8 cellular contexts compared by ENCODE assay signal in the genomic region with DNA sequence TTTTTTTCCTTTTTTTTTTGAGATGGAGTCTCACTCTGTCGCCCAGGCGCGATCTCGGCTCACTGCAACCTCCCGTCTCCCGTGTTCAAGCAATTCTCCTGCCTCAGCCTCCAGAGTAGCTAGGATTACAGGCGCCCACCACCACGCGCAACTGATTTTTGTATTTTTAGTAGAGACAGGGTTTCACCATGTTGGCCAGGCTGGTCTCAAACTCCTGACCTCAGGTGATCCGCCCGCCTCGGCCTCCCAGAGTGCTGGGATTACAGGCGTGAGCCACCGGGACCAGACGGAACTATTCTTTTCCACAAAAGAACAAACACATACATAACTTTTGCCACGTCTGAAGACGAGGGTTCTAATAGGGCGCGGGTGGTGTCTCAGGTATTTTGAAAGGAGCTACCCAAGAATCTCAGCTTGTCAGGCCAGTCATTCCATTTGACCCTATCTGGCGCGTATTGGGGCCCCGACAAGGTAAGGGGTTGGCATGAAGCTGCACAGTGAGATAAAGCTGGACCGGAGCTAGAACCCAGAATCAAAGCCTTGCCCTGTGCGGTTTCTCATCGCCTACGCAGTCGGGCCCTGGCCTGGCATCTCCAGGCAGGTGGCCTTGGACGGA. TPM values are rescaled to one million over a fixed set of nuclear protein-coding genes. Genes with fewer than 3 reads are reported as not detected.
DNase-seq lines count a peak whose midpoint lies in the region; ATAC-seq and TF ChIP-seq lines count a peak whose summit lies in the region.
"Not testable (repeated sequence)": the region's sequence is repeated elsewhere in the genome, so short reads cannot be mapped to it uniquely, and the experiment has no call there.

No MANE protein-coding gene starts in this region.

- peaks cover 28% of the 10 kb centered on the region for H3K36me3 Mint-ChIP-seq in activated CD4-positive, alpha-beta memory T cell treated with anti-CD3 and anti-CD28 coated beads, Interleukin-2, amount 10 ng/mL, durations not matched to agents 7 days and 5 days (ENCODE audit: low read depth)
- H3K36me3 Mint-ChIP-seq in central memory CD8-positive, alpha-beta T cell (ENCODE audit: insufficient read depth): peaks cover 21% of the 10 kb centered on the region

- not testable (repeated sequence) for H3K27me3 ChIP-seq in ACC112 (ENCODE audit: insufficient read depth, low read length); heart right ventricle; mucosa of stomach (ENCODE audit: control insufficient read depth, insufficient read depth, low read length); smooth muscle cell (ENCODE audit: low read depth)

- peak; percentile 16 for ATAC-seq in GM19351 (IDR thresholded peaks at IDR 0.05; ENCODE audit: unreplicated experiment)
- ATAC-seq in central memory CD8-positive, alpha-beta T cell (replicated peaks; ENCODE audit: extremely low read depth, poor library complexity, severe bottlenecking): peak; percentile 5
- ATAC-seq in heart right ventricle: peak in 4 of 8 donors; percentile 4 to 38 (median 24)

- TF ChIP-seq CTCF in heart right ventricle (IDR thresholded peaks at IDR 0.05); smooth muscle cell (IDR thresholded peaks at IDR 0.05; ENCODE audit: borderline replicate concordance, insufficient read depth, poor library complexity, severe bottlenecking): not testable (repeated sequence)

- CTCF ChIA-PET in activated CD4-positive, alpha-beta memory T cell treated with anti-CD3 and anti-CD28 coated beads, Interleukin-2, amount 10 ng/mL, durations not matched to agents 7 days and 5 days (lab: Charles Lee): interaction anchor here (0.6 to 6.3 kb wide), 17 partner anchors 8 to 304 kb away, joined by 3 to 54 read pairs (median 4); a partner anchor contains a TSS

- H3K79me2 ChIP-seq in ACC112 (ENCODE audit: control insufficient read depth, insufficient read depth, low read length, unreplicated experiment) (peaks cover 13% of the 10 kb centered on the region), smooth muscle cell (ENCODE audit: low read depth) (peaks cover 13% of the 10 kb centered on the region)

- H3K4me2 ChIP-seq in smooth muscle cell: peak overlapping the region; percentile 99

- DNase-seq in activated CD4-positive, alpha-beta memory T cell treated with anti-CD3 and anti-CD28 coated beads, Interleukin-2, amount 10 ng/mL, durations not matched to agents 7 days and 5 days; central memory CD8-positive, alpha-beta T cell (ENCODE audit: low spot score in 2 of 2); heart right ventricle; smooth muscle cell (lab: John Stamatoyannopoulos, UW; ENCODE audit: unreplicated experiment): not testable (repeated sequence)

- H3K4me3 Mint-ChIP-seq in activated CD4-positive, alpha-beta memory T cell treated with anti-CD3 and anti-CD28 coated beads, Interleukin-2, amount 10 ng/mL, durations not matched to agents 7 days and 5 days: peak overlapping the region; percentile 84
- H3K4me3 Mint-ChIP-seq in central memory CD8-positive, alpha-beta T cell: peak overlapping the region; percentile 85

- H3K9me3 Mint-ChIP-seq in activated CD4-positive, alpha-beta memory T cell treated with anti-CD3 and anti-CD28 coated beads, Interleukin-2, amount 10 ng/mL, durations not matched to agents 7 days and 5 days; central memory CD8-positive, alpha-beta T cell: not testable (repeated sequence)

- not testable (repeated sequence) for H3K27me3 Mint-ChIP-seq in activated CD4-positive, alpha-beta memory T cell treated with anti-CD3 and anti-CD28 coated beads, Interleukin-2, amount 10 ng/mL, durations not matched to agents 7 days and 5 days; central memory CD8-positive, alpha-beta T cell

- not testable (repeated sequence) for H3K4me1 ChIP-seq in ACC112 (ENCODE audit: control insufficient read depth, insufficient read depth, low read length, unreplicated experiment); mucosa of stomach (ENCODE audit: control insufficient read depth, insufficient read depth, low read length)
- H3K4me1 ChIP-seq in heart right ventricle (peaks cover 4 to 48% (median 30%) of the 10 kb centered on the region in 9 donors), smooth muscle cell (ENCODE audit: low read depth) (peaks cover 15% of the 10 kb centered on the region)

- H2AFZ ChIP-seq in ACC112 (ENCODE audit: low read length, unreplicated experiment): peak overlapping the region; percentile 74
- peak overlapping the region; percentile 95 for H2AFZ ChIP-seq in smooth muscle cell (ENCODE audit: low read depth)

- H3K4me3 ChIP-seq in ACC112 (ENCODE audit: low read depth, low read length) (peak overlapping the region; percentile 88), heart right ventricle (peak overlapping the region; percentile 37 to 81 (median 66)), mucosa of stomach (ENCODE audit: low read length) (peak overlapping the region; percentile 91), smooth muscle cell (peak overlapping the region; percentile 91)

- H3K27ac ChIP-seq in ACC112 (ENCODE audit: low read depth, low read length): peak overlapping the region; percentile 92
- H3K27ac ChIP-seq in KOPT-K1 (ENCODE audit: low read depth, low read length, poor library complexity, severe bottlenecking): peak overlapping the region; percentile 89
- H3K27ac ChIP-seq in heart right ventricle: peak overlapping the region; percentile 84 to 99 (median 98)
- peak overlapping the region; percentile 99 for H3K27ac ChIP-seq in smooth muscle cell (ENCODE audit: low read depth)

- not testable (repeated sequence) for H4K20me1 ChIP-seq in smooth muscle cell (ENCODE audit: low read depth)

- not testable (repeated sequence) for H3K9me3 ChIP-seq in KOPT-K1 (ENCODE audit: insufficient read depth, low read length, poor library complexity, severe bottlenecking); heart right ventricle; mucosa of stomach (ENCODE audit: control insufficient read depth, low read length); smooth muscle cell (replicated peaks; ENCODE audit: low read depth)

- POLR2A ChIA-PET in activated CD4-positive, alpha-beta memory T cell treated with anti-CD3 and anti-CD28 coated beads, Interleukin-2, amount 10 ng/mL, durations not matched to agents 7 days and 5 days (lab: Charles Lee): interaction anchor here (0.7 to 2.9 kb wide), 22 partner anchors 9 to 315 kb away, joined by 3 to 49 read pairs (median 5); a partner anchor contains a TSS

- not testable (repeated sequence) for H3F3A ChIP-seq in smooth muscle cell (ENCODE audit: low read depth)

- intact Hi-C loops in heart right ventricle (cut with DNase I): loop anchor here in 7 of 10 donors (5.0 kb wide), 3 partner anchors 34 to 41 kb away; a partner anchor contains a TSS

- peak overlapping the region; percentile 83 for H3K27ac Mint-ChIP-seq in activated CD4-positive, alpha-beta memory T cell treated with anti-CD3 and anti-CD28 coated beads, Interleukin-2, amount 10 ng/mL, durations not matched to agents 7 days and 5 days
- H3K27ac Mint-ChIP-seq in central memory CD8-positive, alpha-beta T cell (ENCODE audit: low read depth): peak overlapping the region; percentile 91

- H3K9ac ChIP-seq in mucosa of stomach (ENCODE audit: low read length) (peak overlapping the region; percentile 82), smooth muscle cell (ENCODE audit: low read depth) (peak overlapping the region; percentile 97)

- peaks cover 10% of the 10 kb centered on the region for H3K36me3 ChIP-seq in ACC112 (ENCODE audit: insufficient read depth, low read length)
- H3K36me3 ChIP-seq in KOPT-K1 (ENCODE audit: insufficient read depth, low read length): peaks cover 28% of the 10 kb centered on the region
- peaks cover 0 to 35% (median 20%) of the 10 kb centered on the region in 9 donors for H3K36me3 ChIP-seq in heart right ventricle
- peaks cover 10% of the 10 kb centered on the region for H3K36me3 ChIP-seq in mucosa of stomach (ENCODE audit: control insufficient read depth, insufficient read depth, low read length)
- H3K36me3 ChIP-seq in smooth muscle cell (ENCODE audit: low read depth): not testable (repeated sequence)

- H3K4me1 Mint-ChIP-seq in activated CD4-positive, alpha-beta memory T cell treated with anti-CD3 and anti-CD28 coated beads, Interleukin-2, amount 10 ng/mL, durations not matched to agents 7 days and 5 days: peaks cover 31% of the 10 kb centered on the region
- peaks cover 29% of the 10 kb centered on the region for H3K4me1 Mint-ChIP-seq in central memory CD8-positive, alpha-beta T cell

- 55 to 57% methylated on average over 28 of the region's 28 CpGs for WGBS in heart right ventricle, 2 donors
- 70% methylated on average over 28 of the region's 28 CpGs for WGBS in smooth muscle cell (ENCODE audit: low lambda C conversion rate)

RNA-seq across cellular contexts. Expression of a gene that starts 0.7 kb away (rescaled TPM):
- 10 to 100 TPM; 73.4 to 80.7 TPM for total RNA-seq in activated CD4-positive, alpha-beta memory T cell treated with anti-CD3 and anti-CD28 coated beads, Interleukin-2, amount 10 ng/mL, durations not matched to agents 7 days and 5 days
- 100 to 1,000 TPM in 6 of 10 donors, 10 to 100 TPM in 4; 82.1 to 192 (median 141) TPM for total RNA-seq in heart right ventricle
- 10 to 100 TPM; 50.1 to 69.8 TPM for polyA plus RNA-seq in heart right ventricle
- total RNA-seq in smooth muscle cell: 32.0 and 35.8 TPM in 2 replicates
- polyA plus RNA-seq in smooth muscle cell: 20.7 and 21.5 TPM in 2 replicates

RNA-seq across cellular contexts. Expression of a gene that starts 35.1 kb away (rescaled TPM):
- total RNA-seq in activated CD4-positive, alpha-beta memory T cell treated with anti-CD3 and anti-CD28 coated beads, Interleukin-2, amount 10 ng/mL, durations not matched to agents 7 days and 5 days: 1 to 10 TPM; 2.0 to 2.2 TPM
- total RNA-seq in heart right ventricle: 10 to 100 TPM in 5 of 10 donors, 1 to 10 TPM in 5; 4.9 to 16.6 (median 9.6) TPM
- polyA plus RNA-seq in heart right ventricle: 1 to 10 TPM; 3.6 to 3.7 TPM
- total RNA-seq in smooth muscle cell: not detected in 2 replicates
- 0.21 and 0.25 TPM in 2 replicates for polyA plus RNA-seq in smooth muscle cell

RNA-seq across cellular contexts. Expression of a gene that starts 44.7 kb away (rescaled TPM):
- total RNA-seq in activated CD4-positive, alpha-beta memory T cell treated with anti-CD3 and anti-CD28 coated beads, Interleukin-2, amount 10 ng/mL, durations not matched to agents 7 days and 5 days: not detected
- total RNA-seq in heart right ventricle (10 to 100 TPM in 9 of 10 donors, 1 to 10 TPM in 1; 8.4 to 45.8 (median 17.9) TPM), smooth muscle cell (4.5 and 14.7 TPM in 2 replicates)
- polyA plus RNA-seq in heart right ventricle (10 to 100 TPM; 16.2 to 21.6 TPM), smooth muscle cell (2.5 and 3.1 TPM in 2 replicates)

RNA-seq across cellular contexts. Expression of a gene that starts 46.0 kb away (rescaled TPM):
- 10 to 100 TPM; 32.5 to 35.7 TPM for total RNA-seq in activated CD4-positive, alpha-beta memory T cell treated with anti-CD3 and anti-CD28 coated beads, Interleukin-2, amount 10 ng/mL, durations not matched to agents 7 days and 5 days
- total RNA-seq in heart right ventricle (100 to 1,000 TPM in 6 of 10 donors, 10 to 100 TPM in 4; 84.6 to 130 (median 102) TPM), smooth muscle cell (75.9 and 76.4 TPM in 2 replicates)
- polyA plus RNA-seq in heart right ventricle (10 to 100 TPM; 20.3 to 44.9 TPM), smooth muscle cell (43.8 and 45.1 TPM in 2 replicates)
